ENCODE assay signal across 33 cellular contexts in genomic region chr5:3258050-3258449, GRCh38.
"Had no signal": no experiment of that assay in that cellular context is flagged by ENCODE, and none has a peak within 500 bp of the region (broad histone marks: within the 10 kb centered on the region; RNA-seq: fewer than 3 reads in every experiment).

No MANE protein-coding gene starts in this region.

- DNase-seq: activated CD4-positive, alpha-beta T cell treated with anti-CD3 and anti-CD28 coated beads for 48 hours; activated CD4-positive, alpha-beta T cell treated with anti-CD3 and anti-CD28 coated beads, Interleukin-2, amount 50 U/mL, for 4 hours; activated CD4-positive, CD25-positive, alpha-beta regulatory T cell treated with anti-CD3 and anti-CD28 coated beads, Interleukin-2, amount 50 U/mL, for 72 hours; activated CD8-positive, alpha-beta memory T cell treated with anti-CD3 and anti-CD28 coated beads, Interleukin-2, amount 50 U/mL, for 48 hours; activated CD8-positive, alpha-beta T cell treated with anti-CD3 and anti-CD28 coated beads, Interleukin-2, amount 10 ng/mL, durations not matched to agents 7 days and 5 days; activated effector memory CD4-positive, alpha-beta T cell treated with Interleukin-2 at 50 U/mL for 16 hours; activated naive CD4-positive, alpha-beta T cell; activated naive CD8-positive, alpha-beta T cell treated with anti-CD3 and anti-CD28 coated beads, Interleukin-2, amount 50 U/mL, for 24 hours; activated T-cell treated with anti-CD3 and anti-CD28 coated beads, Interleukin-2, amount 50 U/mL, for 24 hours; amniotic stem cell; body of pancreas; central memory CD4-positive, alpha-beta T cell; KG1; NCI-H1092; NCI-H1417; NCI-H1930; NCI-H2171; NCI-H2227 treated with DMSO at 0.1 percent for 48 hours; NCI-H446 treated with DMSO at 0.1 percent for 48 hours; NCI-H524 treated with DMSO at 0.1 percent for 48 hours; NCI-H82; RPMI8226; SW 1271; T-helper 9 cell had no signal

- H3K27me3 Mint-ChIP-seq: activated naive CD8-positive, alpha-beta T cell treated with anti-CD3 and anti-CD28 coated beads, Interleukin-2, amount 50 U/mL, for 24 hours; activated T-cell treated with anti-CD3 and anti-CD28 coated beads, Interleukin-2, amount 50 U/mL, for 24 hours had no signal

- H3K4me1 Mint-ChIP-seq: activated naive CD8-positive, alpha-beta T cell treated with anti-CD3 and anti-CD28 coated beads, Interleukin-2, amount 50 U/mL, for 24 hours; WTC11 had no signal

- H3K4me3 Mint-ChIP-seq: activated CD8-positive, alpha-beta T cell treated with anti-CD3 and anti-CD28 coated beads, Interleukin-2, amount 10 ng/mL, durations not matched to agents 7 days and 5 days; activated naive CD8-positive, alpha-beta T cell treated with anti-CD3 and anti-CD28 coated beads, Interleukin-2, amount 50 U/mL, for 24 hours; activated T-cell treated with anti-CD3 and anti-CD28 coated beads, Interleukin-2, amount 50 U/mL, for 24 hours; activated T-helper 1 cell treated with anti-CD3 and anti-CD28 coated beads, Interleukin-12 subunit alpha, Interleukin-12 subunit beta, Interleukin-2, Interleukin-4 antibody, amounts not matched to agents 30 ng/mL and 10 ng/mL and 1 ng/mL, durations not matched to agents 14 hours and 24 hours and 36 hours; T-helper 1 cell treated with Interleukin-12 subunit alpha and Interleukin-12 subunit beta and Interleukin-4 antibody, amounts not matched to agents 30 μg/mL and 1 μg/mL, for 36 hours; WTC11 had no signal

- H3K9me3 ChIP-seq: ascending aorta, body of pancreas, SJCRH30 had no signal

- H3K9me3 Mint-ChIP-seq: activated T-cell treated with anti-CD3 and anti-CD28 coated beads, Interleukin-2, amount 50 U/mL, for 24 hours had no signal

- ATAC-seq: activated CD8-positive, alpha-beta T cell treated with anti-CD3 and anti-CD28 coated beads, Interleukin-2, amount 10 ng/mL, durations not matched to agents 7 days and 5 days; activated naive CD4-positive, alpha-beta T cell treated with anti-CD3 and anti-CD28 coated beads, Interleukin-2, amount 50 U/mL, for 72 hours; activated naive CD8-positive, alpha-beta T cell treated with anti-CD3 and anti-CD28 coated beads, Interleukin-2, amount 50 U/mL, for 24 hours; body of pancreas; Panc1; Right ventricle myocardium inferior; SK-N-SH treated with all-trans-retinoic acid at 6 μM for 48 hours; WTC11 had no signal

- H3K36me3 Mint-ChIP-seq: WTC11 had no signal

- H3K27ac Mint-ChIP-seq: activated CD8-positive, alpha-beta T cell treated with anti-CD3 and anti-CD28 coated beads, Interleukin-2, amount 10 ng/mL, durations not matched to agents 7 days and 5 days; activated naive CD4-positive, alpha-beta T cell treated with anti-CD3 and anti-CD28 coated beads, Interleukin-2, amount 50 U/mL, for 72 hours; activated naive CD8-positive, alpha-beta T cell treated with anti-CD3 and anti-CD28 coated beads, Interleukin-2, amount 50 U/mL, for 24 hours; activated T-cell treated with anti-CD3 and anti-CD28 coated beads, Interleukin-2, amount 50 U/mL, for 24 hours; activated T-helper 1 cell treated with anti-CD3 and anti-CD28 coated beads, Interleukin-12 subunit alpha, Interleukin-12 subunit beta, Interleukin-2, Interleukin-4 antibody, amounts not matched to agents 30 ng/mL and 10 ng/mL and 1 ng/mL, durations not matched to agents 14 hours and 24 hours and 36 hours; T-helper 1 cell treated with Interleukin-12 subunit alpha and Interleukin-12 subunit beta and Interleukin-4 antibody, amounts not matched to agents 30 μg/mL and 1 μg/mL, for 36 hours; WTC11 had no signal
